ENCODE assay signal across 19 cellular contexts in the genomic region with DNA sequence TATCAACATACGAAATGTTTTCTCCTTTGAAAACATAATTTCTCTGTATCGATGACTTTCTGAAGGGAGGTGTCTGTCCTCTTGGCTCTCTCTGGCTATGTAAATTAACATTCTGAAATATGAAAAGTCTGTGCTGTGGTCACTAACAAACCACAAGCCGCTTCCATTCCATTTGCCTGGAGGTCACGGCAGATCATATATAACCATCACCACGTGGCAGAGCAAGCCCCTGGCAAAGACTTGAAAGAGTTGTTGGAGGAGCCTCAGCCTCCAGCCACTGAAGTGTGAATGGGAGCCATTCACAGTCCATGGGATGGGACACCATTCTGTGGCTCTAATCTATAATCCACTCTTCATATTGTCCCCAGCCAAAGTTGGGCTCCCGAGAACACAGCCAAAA. TPM values are rescaled to one million over a fixed set of nuclear protein-coding genes. Genes with fewer than 3 reads are reported as not detected.
DNase-seq lines count a peak whose midpoint lies in the region; ATAC-seq and TF ChIP-seq lines count a peak whose summit lies in the region.
"Had no signal": no experiment of that assay in that cellular context is flagged by ENCODE, and none has a peak within 500 bp of the region (broad histone marks: within the 10 kb centered on the region; RNA-seq: fewer than 3 reads in every experiment).

No MANE protein-coding gene starts in this region.

- peaks cover 30% of the 10 kb centered on the region for H3K4me1 Mint-ChIP-seq in nephron
- H3K4me1 Mint-ChIP-seq in activated naive CD4-positive, alpha-beta T cell treated with anti-CD3 and anti-CD28 coated beads for 36 hours (ENCODE audit: low read depth), result peaks cover 3% of the 10 kb centered on the region

- CTCF ChIA-PET in activated naive CD4-positive, alpha-beta T cell treated with anti-CD3 and anti-CD28 coated beads for 36 hours (lab: Charles Lee), result no interaction called here

- H3K4me3 ChIP-seq in AG10803 (ENCODE audit: low read length), result no peak overlapping the region

- DNase-seq in AG10803 (ENCODE audit: low read depth) (peak; percentile 49), SW480 (ENCODE audit: low spot score) (peak; percentile 9), NCI-H2196 treated with DMSO at 0.1 percent for 48 hours (lab: John Stamatoyannopoulos, UW; ENCODE audit: unreplicated experiment) (no peak), pons (ENCODE audit: low spot score) (no peak)
- no peak for DNase-seq in activated naive CD4-positive, alpha-beta T cell treated with anti-CD3 and anti-CD28 coated beads for 36 hours
- DNase-seq: Calu3; CD4-positive, alpha-beta memory T cell; GOT3; NCI-H1105 treated with DMSO at 0.1 percent for 48 hours; NCI-H1694; NCI-H2081 treated with DMSO at 0.1 percent for 48 hours; NCI-H510A treated with DMSO at 0.1 percent for 48 hours; NCI-H774; OCI-M1; RPMI8226; SIG-M5 had no signal

- TF ChIP-seq CTCF in AG10803 (conservative IDR thresholded peaks at IDR 0.05; ENCODE audit: low read length), result no peak
- no peak for TF ChIP-seq CTCF in nephron (IDR thresholded peaks at IDR 0.05; ENCODE audit: unreplicated experiment in 3 of 3)

- peak; percentile 62 for ATAC-seq in HG02870 (IDR thresholded peaks at IDR 0.05; ENCODE audit: unreplicated experiment)
- ATAC-seq: HCT116 had no signal

- no peaks in the 10 kb centered on the region for H3K36me3 Mint-ChIP-seq in nephron (ENCODE audit: low read depth)
- H3K36me3 Mint-ChIP-seq in activated naive CD4-positive, alpha-beta T cell treated with anti-CD3 and anti-CD28 coated beads for 36 hours (ENCODE audit: low read depth), result peaks cover 9% of the 10 kb centered on the region

- intact Hi-C loops in activated naive CD4-positive, alpha-beta T cell treated with anti-CD3 and anti-CD28 coated beads for 36 hours (cut with micrococcal nuclease), result no loop called here

- no peaks in the 10 kb centered on the region for H3K27me3 Mint-ChIP-seq in nephron (ENCODE audit: low read depth)
- no peaks in the 10 kb centered on the region for H3K27me3 Mint-ChIP-seq in activated naive CD4-positive, alpha-beta T cell treated with anti-CD3 and anti-CD28 coated beads for 36 hours (ENCODE audit: low read depth)
- H3K27me3 Mint-ChIP-seq: CD4-positive, alpha-beta memory T cell had no signal

- H3K4me3 Mint-ChIP-seq in nephron, result no peak overlapping the region
- H3K4me3 Mint-ChIP-seq in activated naive CD4-positive, alpha-beta T cell treated with anti-CD3 and anti-CD28 coated beads for 36 hours, result no peak overlapping the region
- H3K4me3 Mint-ChIP-seq: CD4-positive, alpha-beta memory T cell had no signal

- no peaks in the 10 kb centered on the region for H3K9me3 Mint-ChIP-seq in nephron
- no peaks in the 10 kb centered on the region for H3K9me3 Mint-ChIP-seq in activated naive CD4-positive, alpha-beta T cell treated with anti-CD3 and anti-CD28 coated beads for 36 hours
- H3K9me3 Mint-ChIP-seq: CD4-positive, alpha-beta memory T cell had no signal

- H3K27ac Mint-ChIP-seq in nephron, result peak overlapping the region in 2 of 3 experiments; percentile 3 to 44
- no peak overlapping the region for H3K27ac Mint-ChIP-seq in activated naive CD4-positive, alpha-beta T cell treated with anti-CD3 and anti-CD28 coated beads for 36 hours

RNA-seq across cellular contexts. Expression of gene CDKL1, which starts 39.6 kb away (rescaled TPM):
- total RNA-seq in activated naive CD4-positive, alpha-beta T cell treated with anti-CD3 and anti-CD28 coated beads for 36 hours, result 1 to 10 TPM; 1.5 to 2.0 TPM

RNA-seq across cellular contexts. Expression of gene DMAC2L, which starts 45.0 kb away (rescaled TPM):
- 10 to 100 TPM; 11.7 to 13.7 TPM for total RNA-seq in activated naive CD4-positive, alpha-beta T cell treated with anti-CD3 and anti-CD28 coated beads for 36 hours

RNA-seq across cellular contexts. Expression of gene L2HGDH, which starts 45.1 kb away (rescaled TPM):
- 10 to 100 TPM; 13.5 to 14.3 TPM for total RNA-seq in activated naive CD4-positive, alpha-beta T cell treated with anti-CD3 and anti-CD28 coated beads for 36 hours

Comparison
In these comparisons a context has a peak if more than half of its experiments do, and no peak if none do; other contexts are left out.
1. DNase-seq: peak in AG10803 (single experiment) and SW480 (single experiment); none in NCI-H2196 treated with DMSO at 0.1 percent for 48 hours (single experiment), activated naive CD4-positive, alpha-beta T cell treated with anti-CD3 and anti-CD28 coated beads for 36 hours (single experiment) and pons (single experiment).